30 cellular contexts compared by ENCODE assay signal in genomic region chr2:1871171-1871570, GRCh38.
"Had no signal": no experiment of that assay in that cellular context is flagged by ENCODE, and none has a peak within 500 bp of the region (broad histone marks: within the 10 kb centered on the region; RNA-seq: fewer than 3 reads in every experiment).

No MANE protein-coding gene starts in this region.

- DNase-seq: naive thymus-derived CD4-positive, alpha-beta T cell; natural killer cell; nucleus accumbens; ovary; posterior cingulate gyrus; retina; right cardiac atrium; right lobe of liver; sigmoid colon; small intestine; stimulated activated CD4-positive, alpha-beta T cell treated with anti-CD3 and anti-CD28 coated beads, Interleukin-15, amount 100 ng/mL, for 24 hours; stimulated activated CD4-positive, alpha-beta T cell treated with anti-CD3 and anti-CD28 coated beads, Interleukin-2, amount 100 ng/mL, for 24 hours; stimulated activated CD4-positive, alpha-beta T cell treated with anti-CD3 and anti-CD28 coated beads, Interleukin-2, amount 100 ng/mL, for 48 hours; stimulated activated CD4-positive, alpha-beta T cell treated with anti-CD3 and anti-CD28 coated beads, Interleukin-4, amount 100 ng/mL, for 24 hours; stimulated activated naive B cell treated with anti-CD40 and anti-IgM and Interleukin-4, amounts not matched to agents 10 μg/mL and 1 μg/mL and 100 μg/mL, for 72 hours; stimulated activated naive CD4-positive, alpha-beta T cell treated with Interleukin-2 at 50 U/mL for 16 hours; substantia nigra; thyroid gland; trophoblast cell had no signal

- H3K27me3 ChIP-seq: ovary, right lobe of liver, thyroid gland, upper lobe of left lung, vagina had no signal

- H3K27ac Mint-ChIP-seq: naive thymus-derived CD4-positive, alpha-beta T cell; natural killer cell; stimulated activated effector memory CD8-positive, alpha-beta T cell treated with anti-CD3 and anti-CD28 coated beads, Interleukin-12 subunit alpha, Interleukin-12 subunit beta, amount 100 ng/mL, for 72 hours; stimulated activated naive B cell treated with anti-CD40 and anti-IgM and Interleukin-4, amounts not matched to agents 10 μg/mL and 1 μg/mL and 100 μg/mL, for 72 hours; stimulated activated naive CD8-positive, alpha-beta T cell treated with anti-CD3 and anti-CD28 coated beads, Interleukin-15, Interleukin-2, amounts not matched to agents 100 ng/mL and 50 ng/mL, for 24 hours had no signal

- H3K9me3 Mint-ChIP-seq: natural killer cell; nephron; stimulated activated effector memory CD8-positive, alpha-beta T cell treated with anti-CD3 and anti-CD28 coated beads, Interleukin-12 subunit alpha, Interleukin-12 subunit beta, amount 100 ng/mL, for 72 hours; stimulated activated naive B cell treated with anti-CD40 and anti-IgM and Interleukin-4, amounts not matched to agents 10 μg/mL and 1 μg/mL and 100 μg/mL, for 72 hours; stimulated activated naive CD8-positive, alpha-beta T cell treated with anti-CD3 and anti-CD28 coated beads, Interleukin-15, Interleukin-2, amounts not matched to agents 100 ng/mL and 50 ng/mL, for 24 hours had no signal

- H3K4me1 ChIP-seq: parathyroid adenoma, prostate gland, right lobe of liver, sigmoid colon, suprapubic skin, tibial nerve, upper lobe of left lung, vagina had no signal

- H3K4me3 ChIP-seq: ovary, prostate gland, right lobe of liver, sigmoid colon, suprapubic skin, thyroid gland, tibial nerve, upper lobe of left lung, vagina had no signal

- H3K27ac ChIP-seq: neutrophil, ovary, parathyroid adenoma, prostate gland, right lobe of liver, sigmoid colon, suprapubic skin, tibial nerve, upper lobe of left lung, vagina had no signal

- H3K4me3 Mint-ChIP-seq: naive thymus-derived CD4-positive, alpha-beta T cell; natural killer cell; nephron; stimulated activated effector memory CD8-positive, alpha-beta T cell treated with anti-CD3 and anti-CD28 coated beads, Interleukin-12 subunit alpha, Interleukin-12 subunit beta, amount 100 ng/mL, for 72 hours; stimulated activated naive B cell treated with anti-CD40 and anti-IgM and Interleukin-4, amounts not matched to agents 10 μg/mL and 1 μg/mL and 100 μg/mL, for 72 hours; stimulated activated naive CD8-positive, alpha-beta T cell treated with anti-CD3 and anti-CD28 coated beads, Interleukin-15, Interleukin-2, amounts not matched to agents 100 ng/mL and 50 ng/mL, for 24 hours had no signal

- H3K9me3 ChIP-seq: neutrophil, ovary, prostate gland, right lobe of liver, sigmoid colon, suprapubic skin, thoracic aorta, thyroid gland, tibial nerve, upper lobe of left lung, vagina had no signal

- H3K36me3 ChIP-seq: neutrophil, ovary, prostate gland, right lobe of liver, sigmoid colon, suprapubic skin, thoracic aorta, thyroid gland, tibial nerve, upper lobe of left lung, vagina had no signal

- H3K4me1 Mint-ChIP-seq: nephron; stimulated activated effector memory CD8-positive, alpha-beta T cell treated with anti-CD3 and anti-CD28 coated beads, Interleukin-12 subunit alpha, Interleukin-12 subunit beta, amount 100 ng/mL, for 72 hours had no signal

- ATAC-seq: naive thymus-derived CD4-positive, alpha-beta T cell; natural killer cell; right cardiac atrium; right lobe of liver; stimulated activated effector memory CD8-positive, alpha-beta T cell treated with anti-CD3 and anti-CD28 coated beads, Interleukin-12 subunit alpha, Interleukin-12 subunit beta, amount 100 ng/mL, for 72 hours; stimulated activated naive B cell treated with anti-CD40 and anti-IgM and Interleukin-4, amounts not matched to agents 10 μg/mL and 1 μg/mL and 100 μg/mL, for 72 hours had no signal

- H3K36me3 Mint-ChIP-seq: naive thymus-derived CD4-positive, alpha-beta T cell; natural killer cell; stimulated activated effector memory CD8-positive, alpha-beta T cell treated with anti-CD3 and anti-CD28 coated beads, Interleukin-12 subunit alpha, Interleukin-12 subunit beta, amount 100 ng/mL, for 72 hours; stimulated activated naive B cell treated with anti-CD40 and anti-IgM and Interleukin-4, amounts not matched to agents 10 μg/mL and 1 μg/mL and 100 μg/mL, for 72 hours had no signal

- H3K79me2 ChIP-seq: parathyroid adenoma had no signal

- H2AFZ ChIP-seq: parathyroid adenoma had no signal

- H3K9ac ChIP-seq: parathyroid adenoma had no signal
